In genomic region chr5:81808106-81808505, GRCh38 we compare ENCODE assay signal across 10 cellular contexts.
"Had no signal": no experiment of that assay in that cellular context is flagged by ENCODE, and none has a peak within 500 bp of the region (broad histone marks: within the 10 kb centered on the region; RNA-seq: fewer than 3 reads in every experiment).

No MANE protein-coding gene starts in this region.

- H3K27ac ChIP-seq: GM23248 had no signal

- ATAC-seq: GM23338, HCT116 had no signal

- H3K4me3 ChIP-seq: GM23248, GM23338, HAP-1 had no signal

- H2AFZ ChIP-seq: GM23248, GM23338 had no signal

- H3K4me3 Mint-ChIP-seq: GM23338, H9, HFFc6 had no signal

- H3K4me1 ChIP-seq: HAP-1 had no signal

- H3K27ac Mint-ChIP-seq: GM23338, H9, HFFc6 had no signal

- FAIRE-seq: H1 had no signal

- H3K9me3 ChIP-seq: HAP-1 had no signal

- H3K9ac ChIP-seq: GM23248 had no signal

- H3K4me1 Mint-ChIP-seq: GM23338, H9 had no signal

- H3K4me2 ChIP-seq: GM23338 had no signal

- DNase-seq: GM23248, GOT3, H7, H9, HCEC 1CT, HFFc6 had no signal

- H3K36me3 ChIP-seq: HAP-1 had no signal
